Comparison of ENCODE assay signal across 8 cellular contexts in genomic region chr10:112721080-112721698, GRCh38.
DNase-seq lines count a peak whose midpoint lies in the region; ATAC-seq and TF ChIP-seq lines count a peak whose summit lies in the region.

No MANE protein-coding gene starts in this region.

- H4K20me1 ChIP-seq in MM.1S (ENCODE audit: insufficient read depth, low read length), result no peaks in the 10 kb centered on the region
- no peaks in the 10 kb centered on the region for H4K20me1 ChIP-seq in mammary epithelial cell (ENCODE audit: insufficient read depth, low read length)

- no peak overlapping the region for H3K9ac ChIP-seq in MM.1S (ENCODE audit: low read length)
- no peak overlapping the region for H3K9ac ChIP-seq in mammary epithelial cell (ENCODE audit: insufficient read depth, low read length)

- H3K4me3 ChIP-seq in MM.1S (ENCODE audit: low read length) (no peak overlapping the region), mammary epithelial cell (replicated peaks in 1 of 3; ENCODE audit: insufficient read depth in 1 of 3, low read depth in 2 of 3, low read length in 3 of 3) (no peak overlapping the region)

- WGBS in mammary epithelial cell (ENCODE audit: low coverage, missing lambda C conversion rate), result 77% methylated on average over 5 of the region's 5 CpGs

- TF ChIP-seq CTCF in GM20000 (IDR thresholded peaks at IDR 0.05; ENCODE audit: extremely low read depth, missing control alignments) (peak; percentile 29), MM.1S (IDR thresholded peaks at IDR 0.05; ENCODE audit: low read length) (peak; percentile 64), mammary epithelial cell (conservative IDR thresholded peaks at IDR 0.05 in 1 of 2, IDR thresholded peaks at IDR 0.05 in 1 of 2; ENCODE audit: extremely low read depth in 1 of 2, insufficient read depth in 1 of 2, low read depth in 1 of 2, low read length in 2 of 2) (peak; percentile 54 to 62)

- H3K36me3 ChIP-seq in MM.1S (replicated peaks; ENCODE audit: insufficient read depth, low read length) (no peaks in the 10 kb centered on the region), mammary epithelial cell (ENCODE audit: insufficient read depth, low read length) (no peaks in the 10 kb centered on the region)

- no peaks in the 10 kb centered on the region for H3F3A ChIP-seq in MM.1S (ENCODE audit: insufficient read depth, low read length)

- H3K9me2 ChIP-seq in MM.1S (replicated peaks; ENCODE audit: insufficient read depth, low read length), result no peaks in the 10 kb centered on the region

- intact Hi-C loops in mammary epithelial cell (cut with micrococcal nuclease), result loop anchor here (1.0 to 10.0 kb wide), 5 partner anchors 111 to 664 kb away; no protein-coding TSS in a partner anchor

- DNase-seq in COLO668 (lab: John Stamatoyannopoulos, UW; ENCODE audit: unreplicated experiment) (peak; percentile 4), GM20000 (ENCODE audit: low spot score) (peak; percentile 27), MM.1S (peak; percentile 62), mammary epithelial cell (no peak), left lobe of liver (ENCODE audit: low spot score) (no peak), COR-L47 (lab: John Stamatoyannopoulos, UW) (no peak)

- H3K27ac ChIP-seq in MM.1S (ENCODE audit: low read length), result no peak overlapping the region
- no peak overlapping the region for H3K27ac ChIP-seq in mammary epithelial cell (ENCODE audit: insufficient read depth, low read depth, low read length)

- CTCF ChIA-PET in mammary epithelial cell (lab: Charles Lee; ENCODE audit: low non-redundant PET), result interaction anchor here (0.6 kb wide), 1 partner anchor 129 kb away, joined by 3 read pairs; no protein-coding TSS in a partner anchor

- H3K79me2 ChIP-seq in MM.1S (ENCODE audit: low read length) (no peaks in the 10 kb centered on the region), mammary epithelial cell (ENCODE audit: insufficient read depth, low read length) (no peaks in the 10 kb centered on the region)

- H3K4me1 ChIP-seq in MM.1S (ENCODE audit: low read length) (no peaks in the 10 kb centered on the region), mammary epithelial cell (ENCODE audit: insufficient read depth, low read length) (peaks cover 10% of the 10 kb centered on the region)

- H3K9me3 ChIP-seq in MM.1S (replicated peaks; ENCODE audit: insufficient read depth, low read length) (no peaks in the 10 kb centered on the region), mammary epithelial cell (replicated peaks; ENCODE audit: insufficient read depth, low read length) (no peaks in the 10 kb centered on the region)

- BruUV-seq in mammary epithelial cell (replicated peaks; lab: Mats Ljungman, UMichigan), result no TSS peak

- H2AFZ ChIP-seq in MM.1S (ENCODE audit: low read length) (no peak overlapping the region), mammary epithelial cell (ENCODE audit: low read depth, low read length) (no peak overlapping the region)

- in situ Hi-C loops in mammary epithelial cell (cut with MboI; ENCODE audit: low sequenced_read_pairs in 2 of 2), result no loop called here

- H3K27me3 ChIP-seq in MM.1S (replicated peaks; ENCODE audit: insufficient read depth, low read length) (no peaks in the 10 kb centered on the region), mammary epithelial cell (ENCODE audit: insufficient read depth, low read length) (no peaks in the 10 kb centered on the region)

- no peak overlapping the region for H3K4me2 ChIP-seq in MM.1S (ENCODE audit: low read depth, low read length)
- H3K4me2 ChIP-seq in mammary epithelial cell (ENCODE audit: insufficient read depth, low read depth, low read length), result no peak overlapping the region

- dilution Hi-C loops in mammary epithelial cell (cut with HindIII; ENCODE audit: low sequenced_read_pairs), result no loop called here

- peak; percentile 87 for ATAC-seq in left lobe of liver
- no peak for ATAC-seq in GM18517 (IDR thresholded peaks at IDR 0.05; ENCODE audit: unreplicated experiment)
- no peak for ATAC-seq in HG03135 (IDR thresholded peaks at IDR 0.05; ENCODE audit: unreplicated experiment)

Comparison
In these comparisons a context has a peak if more than half of its experiments do, and no peak if none do; other contexts are left out.
1. DNase-seq: peak in COLO668 (single experiment), GM20000 (single experiment) and MM.1S (single experiment); none in mammary epithelial cell (single experiment), left lobe of liver (single experiment) and COR-L47 (single experiment).
2. Peak in every context shown above with its lines, with median percentiles within 50 percentile points of each other: CTCF ChIP-seq.